ENCODE assay signal across 15 cellular contexts in genomic region chr7:101823086-101823485, GRCh38. TPM values are rescaled to one million over a fixed set of nuclear protein-coding genes. Genes with fewer than 3 reads are reported as not detected.
A peak's percentile ranks its signal among the peaks of the same experiment; 100 is the strongest.
DNase-seq lines count a peak whose midpoint lies in the region; ATAC-seq and TF ChIP-seq lines count a peak whose summit lies in the region.
"Had no signal": no experiment of that assay in that cellular context is flagged by ENCODE, and none has a peak within 500 bp of the region (broad histone marks: within the 10 kb centered on the region; RNA-seq: fewer than 3 reads in every experiment).

No MANE protein-coding gene starts in this region.

- H3K9ac ChIP-seq in Loucy (ENCODE audit: low read depth, low read length, poor library complexity, severe bottlenecking) (no peak overlapping the region), mesenchymal stem cell (ENCODE audit: low read length) (no peak overlapping the region)
- H3K9ac ChIP-seq: GM23248 had no signal

- H2BK12ac ChIP-seq in mesenchymal stem cell (ENCODE audit: low read length in 2 of 2): no peak overlapping the region

- peak overlapping the region; percentile 24 for H4K8ac ChIP-seq in mesenchymal stem cell (ENCODE audit: low read length)

- H3K9me3 Mint-ChIP-seq in stimulated activated naive B cell treated with anti-CD40 and anti-IgM and Interleukin-4, amounts not matched to agents 10 μg/mL and 1 μg/mL and 100 μg/mL, for 72 hours: no peaks in the 10 kb centered on the region
- H3K9me3 Mint-ChIP-seq: activated naive CD4-positive, alpha-beta T cell treated with anti-CD3 and anti-CD28 coated beads, Interleukin-2, amount 10 ng/mL, durations not matched to agents 7 days and 5 days; CD4-positive, alpha-beta memory T cell; mesothelial cell of epicardium; stimulated activated naive CD8-positive, alpha-beta T cell treated with anti-CD3 and anti-CD28 coated beads, Interleukin-15, amount 100 ng/mL, for 72 hours had no signal

- H3K79me1 ChIP-seq in mesenchymal stem cell (replicated peaks; ENCODE audit: low read length, poor library complexity, severe bottlenecking): peaks cover 39% of the 10 kb centered on the region

- H3K4me3 ChIP-seq in Loucy (ENCODE audit: low read length, poor library complexity, severe bottlenecking) (no peak overlapping the region), body of pancreas (no peak overlapping the region), mesenchymal stem cell (ENCODE audit: insufficient read depth in 1 of 2, low read depth in 1 of 2, low read length in 2 of 2) (no peak overlapping the region), stomach (peak overlapping the region in 2 of 4 donors; percentile 3 to 6)
- H3K4me3 ChIP-seq: GM23248 had no signal

- H3K27me3 ChIP-seq in Loucy (ENCODE audit: insufficient read depth, low read length, poor library complexity, severe bottlenecking) (no peaks in the 10 kb centered on the region), body of pancreas (no peaks in the 10 kb centered on the region), mesenchymal stem cell (ENCODE audit: control insufficient read depth in 1 of 2, insufficient read depth in 1 of 2, low read length in 2 of 2) (no peaks in the 10 kb centered on the region), stomach (no peaks in the 10 kb centered on the region)

- no peak overlapping the region for H4K91ac ChIP-seq in mesenchymal stem cell (ENCODE audit: low read length)

- H3K4me1 ChIP-seq in Loucy (ENCODE audit: insufficient read depth, low read length, poor library complexity, severe bottlenecking): peaks cover 21% of the 10 kb centered on the region
- peaks cover 17% of the 10 kb centered on the region for H3K4me1 ChIP-seq in body of pancreas
- H3K4me1 ChIP-seq in mesenchymal stem cell (ENCODE audit: control insufficient read depth, insufficient read depth, low read depth, low read length): peaks cover 16% of the 10 kb centered on the region
- H3K4me1 ChIP-seq in stomach: peaks cover 7 to 76% (median 46%) of the 10 kb centered on the region in 4 donors

- DNase-seq in body of pancreas: peak in 3 of 4 donors; percentile 11 to 14 (median 14)
- DNase-seq in mesenchymal stem cell: no peak
- DNase-seq in stomach: peak; percentile 31
- no peak for DNase-seq in EL
- no peak for DNase-seq in stimulated activated naive B cell treated with anti-CD40 and anti-IgM and Interleukin-4, amounts not matched to agents 10 μg/mL and 1 μg/mL and 100 μg/mL, for 72 hours
- DNase-seq: activated naive CD4-positive, alpha-beta T cell treated with anti-CD3 and anti-CD28 coated beads, Interleukin-2, amount 10 ng/mL, durations not matched to agents 7 days and 5 days; CD4-positive, alpha-beta memory T cell; central memory CD4-positive, alpha-beta T cell; GM23248; NCI-H1048; NCI-H510A treated with DMSO at 0.1 percent for 48 hours; stimulated activated naive CD8-positive, alpha-beta T cell treated with anti-CD3 and anti-CD28 coated beads, Interleukin-15, amount 100 ng/mL, for 72 hours had no signal

- H3K4me1 Mint-ChIP-seq in stimulated activated naive B cell treated with anti-CD40 and anti-IgM and Interleukin-4, amounts not matched to agents 10 μg/mL and 1 μg/mL and 100 μg/mL, for 72 hours: peaks cover 16 to 40% of the 10 kb centered on the region in 2 donors

- TF ChIP-seq POLR2A in body of pancreas (IDR thresholded peaks at IDR 0.05) (no peak), stomach (IDR thresholded peaks at IDR 0.05) (no peak)

- H4K20me1 ChIP-seq in Loucy (ENCODE audit: insufficient read depth, low read length, poor library complexity, severe bottlenecking): peaks cover 90% of the 10 kb centered on the region

- ATAC-seq in body of pancreas (no peak), HG02840 (IDR thresholded peaks at IDR 0.05; ENCODE audit: low FRiP score, unreplicated experiment) (no peak)
- no peak for ATAC-seq in stimulated activated naive B cell treated with anti-CD40 and anti-IgM and Interleukin-4, amounts not matched to agents 10 μg/mL and 1 μg/mL and 100 μg/mL, for 72 hours (replicated peaks)
- ATAC-seq: stimulated activated naive CD8-positive, alpha-beta T cell treated with anti-CD3 and anti-CD28 coated beads, Interleukin-15, amount 100 ng/mL, for 72 hours had no signal

- no peaks in the 10 kb centered on the region for H3F3A ChIP-seq in Loucy (ENCODE audit: low read depth)

- H3K4me2 ChIP-seq in Loucy (ENCODE audit: low read depth, low read length, poor library complexity, severe bottlenecking) (peak overlapping the region; percentile 39), mesenchymal stem cell (ENCODE audit: low read length, poor library complexity, severe bottlenecking) (no peak overlapping the region)

- no peak for TF ChIP-seq EP300 in stomach (IDR thresholded peaks at IDR 0.05)

- H3K9me3 ChIP-seq in Loucy (ENCODE audit: insufficient read depth, low read depth, low read length): no peaks in the 10 kb centered on the region
- no peaks in the 10 kb centered on the region for H3K9me3 ChIP-seq in body of pancreas
- H3K9me3 ChIP-seq in mesenchymal stem cell (ENCODE audit: control insufficient read depth, low read length): no peaks in the 10 kb centered on the region
- no peaks in the 10 kb centered on the region for H3K9me3 ChIP-seq in stomach

- no peak overlapping the region for H3K27ac Mint-ChIP-seq in stimulated activated naive B cell treated with anti-CD40 and anti-IgM and Interleukin-4, amounts not matched to agents 10 μg/mL and 1 μg/mL and 100 μg/mL, for 72 hours
- H3K27ac Mint-ChIP-seq: activated naive CD4-positive, alpha-beta T cell treated with anti-CD3 and anti-CD28 coated beads, Interleukin-2, amount 10 ng/mL, durations not matched to agents 7 days and 5 days; CD4-positive, alpha-beta memory T cell; stimulated activated naive CD8-positive, alpha-beta T cell treated with anti-CD3 and anti-CD28 coated beads, Interleukin-15, amount 100 ng/mL, for 72 hours had no signal

- H3K36me3 ChIP-seq in Loucy (ENCODE audit: insufficient read depth, low read length): peaks cover 7% of the 10 kb centered on the region; the same call in 1 of the 2 replicates
- H3K36me3 ChIP-seq in body of pancreas (replicated peaks in 1 of 2; ENCODE audit: insufficient read depth in 1 of 2, low read depth in 2 of 2): no peaks in the 10 kb centered on the region
- H3K36me3 ChIP-seq in mesenchymal stem cell (ENCODE audit: control insufficient read depth in 1 of 2, insufficient read depth in 2 of 2, low read depth in 1 of 2, low read length in 2 of 2): peaks cover 3 to 5% of the 10 kb centered on the region in 2 experiments
- no peaks in the 10 kb centered on the region for H3K36me3 ChIP-seq in stomach

- H2BK5ac ChIP-seq in mesenchymal stem cell (ENCODE audit: low read depth, low read length, poor library complexity, severe bottlenecking): no peak overlapping the region

- no peak overlapping the region for H3K18ac ChIP-seq in mesenchymal stem cell (ENCODE audit: low read depth in 1 of 2, low read length in 2 of 2)

- H3K4me3 Mint-ChIP-seq in stimulated activated naive B cell treated with anti-CD40 and anti-IgM and Interleukin-4, amounts not matched to agents 10 μg/mL and 1 μg/mL and 100 μg/mL, for 72 hours: no peak overlapping the region
- H3K4me3 Mint-ChIP-seq: activated naive CD4-positive, alpha-beta T cell treated with anti-CD3 and anti-CD28 coated beads, Interleukin-2, amount 10 ng/mL, durations not matched to agents 7 days and 5 days; CD4-positive, alpha-beta memory T cell; mesothelial cell of epicardium; stimulated activated naive CD8-positive, alpha-beta T cell treated with anti-CD3 and anti-CD28 coated beads, Interleukin-15, amount 100 ng/mL, for 72 hours had no signal

- intact Hi-C loops in body of pancreas (cut with DNase I) (loop anchor here (10.0 kb wide), 1 partner anchor 52 kb away; no protein-coding TSS in a partner anchor), stomach (cut with DNase I; ENCODE audit: low total_unique reads) (no loop called here)

- TF ChIP-seq CTCF in Loucy (conservative IDR thresholded peaks at IDR 0.05; ENCODE audit: low read length): no peak
- no peak for TF ChIP-seq CTCF in body of pancreas (IDR thresholded peaks at IDR 0.05)
- no peak for TF ChIP-seq CTCF in stomach (IDR thresholded peaks at IDR 0.05)

- H3K27ac ChIP-seq in body of pancreas: no peak overlapping the region
- H3K27ac ChIP-seq in mesenchymal stem cell (ENCODE audit: low read length, poor library complexity, severe bottlenecking): no peak overlapping the region
- peak overlapping the region in 4 of 5 donors; percentile 43 to 72 (median 66) for H3K27ac ChIP-seq in stomach
- H3K27ac ChIP-seq: GM23248 had no signal

- H3K23ac ChIP-seq in mesenchymal stem cell (ENCODE audit: low read length in 2 of 2): no peak overlapping the region

- H2BK15ac ChIP-seq in mesenchymal stem cell (ENCODE audit: low read depth, poor library complexity, severe bottlenecking): no peak overlapping the region

- H3K9me2 ChIP-seq in Loucy (replicated peaks; ENCODE audit: low read depth, low read length): no peaks in the 10 kb centered on the region

- 77 to 78% methylated on average over 9 to 10 of the region's 10 CpGs for WGBS in body of pancreas, 2 donors
- WGBS in mesenchymal stem cell: 94% methylated on average over 10 of the region's 10 CpGs
- WGBS in stomach, 5 donors: 46 to 67% (median 55%) methylated on average over 9 to 10 of the region's 10 CpGs

- peaks cover 98% of the 10 kb centered on the region for H3K79me2 ChIP-seq in Loucy (ENCODE audit: insufficient read depth, low read length)

- H3K27me3 Mint-ChIP-seq in stimulated activated naive B cell treated with anti-CD40 and anti-IgM and Interleukin-4, amounts not matched to agents 10 μg/mL and 1 μg/mL and 100 μg/mL, for 72 hours: no peaks in the 10 kb centered on the region
- H3K27me3 Mint-ChIP-seq: CD4-positive, alpha-beta memory T cell; stimulated activated naive CD8-positive, alpha-beta T cell treated with anti-CD3 and anti-CD28 coated beads, Interleukin-15, amount 100 ng/mL, for 72 hours had no signal

- H3K14ac ChIP-seq in mesenchymal stem cell (ENCODE audit: low read length in 2 of 2): no peak overlapping the region

- H3K4ac ChIP-seq in mesenchymal stem cell (ENCODE audit: low read depth in 1 of 2, low read length in 2 of 2): no peak overlapping the region

- H3K36me3 Mint-ChIP-seq in stimulated activated naive B cell treated with anti-CD40 and anti-IgM and Interleukin-4, amounts not matched to agents 10 μg/mL and 1 μg/mL and 100 μg/mL, for 72 hours: peaks cover 0 to 12% of the 10 kb centered on the region in 2 donors
- H3K36me3 Mint-ChIP-seq: activated naive CD4-positive, alpha-beta T cell treated with anti-CD3 and anti-CD28 coated beads, Interleukin-2, amount 10 ng/mL, durations not matched to agents 7 days and 5 days had no signal

- H2BK120ac ChIP-seq in mesenchymal stem cell (ENCODE audit: low read depth, low read length): no peak overlapping the region

- H2AFZ ChIP-seq in Loucy (ENCODE audit: low read length) (no peak overlapping the region), mesenchymal stem cell (ENCODE audit: low read depth, low read length) (no peak overlapping the region)
- H2AFZ ChIP-seq: GM23248 had no signal

- peak overlapping the region; percentile 63 for H2AK5ac ChIP-seq in mesenchymal stem cell (ENCODE audit: low read length, severe bottlenecking)

RNA-seq across cellular contexts. Expression of gene CUX1, which starts 5.7 kb away (rescaled TPM):
- total RNA-seq in body of pancreas (10 to 100 TPM; 42.0 to 47.5 TPM), stomach (100 to 1,000 TPM in 2 of 5 donors, 10 to 100 TPM in 3; 44.3 to 201 (median 70.1) TPM)
- polyA plus RNA-seq in mesenchymal stem cell (2013, experiment 1 of 2): 62.6 TPM
- polyA plus RNA-seq in mesenchymal stem cell (2013, experiment 2 of 2): 60.3 TPM
- 10 to 100 TPM; 24.7 to 39.6 (median 33.8) TPM for polyA plus RNA-seq in stomach

Comparison
In these comparisons a context has a peak if more than half of its experiments do, and no peak if none do; other contexts are left out.
1. DNase-seq: peak in body of pancreas (3 of 4) and stomach (single experiment); none in mesenchymal stem cell (single experiment), EL (single experiment) and stimulated activated naive B cell treated with anti-CD40 and anti-IgM and Interleukin-4, amounts not matched to agents 10 μg/mL and 1 μg/mL and 100 μg/mL, for 72 hours (single experiment).
2. H3K27ac ChIP-seq: peak in stomach (4 of 5); none in body of pancreas (0 of 4) and mesenchymal stem cell (single experiment).